ENCODE assay signal across 1 cellular context in the genomic region with DNA sequence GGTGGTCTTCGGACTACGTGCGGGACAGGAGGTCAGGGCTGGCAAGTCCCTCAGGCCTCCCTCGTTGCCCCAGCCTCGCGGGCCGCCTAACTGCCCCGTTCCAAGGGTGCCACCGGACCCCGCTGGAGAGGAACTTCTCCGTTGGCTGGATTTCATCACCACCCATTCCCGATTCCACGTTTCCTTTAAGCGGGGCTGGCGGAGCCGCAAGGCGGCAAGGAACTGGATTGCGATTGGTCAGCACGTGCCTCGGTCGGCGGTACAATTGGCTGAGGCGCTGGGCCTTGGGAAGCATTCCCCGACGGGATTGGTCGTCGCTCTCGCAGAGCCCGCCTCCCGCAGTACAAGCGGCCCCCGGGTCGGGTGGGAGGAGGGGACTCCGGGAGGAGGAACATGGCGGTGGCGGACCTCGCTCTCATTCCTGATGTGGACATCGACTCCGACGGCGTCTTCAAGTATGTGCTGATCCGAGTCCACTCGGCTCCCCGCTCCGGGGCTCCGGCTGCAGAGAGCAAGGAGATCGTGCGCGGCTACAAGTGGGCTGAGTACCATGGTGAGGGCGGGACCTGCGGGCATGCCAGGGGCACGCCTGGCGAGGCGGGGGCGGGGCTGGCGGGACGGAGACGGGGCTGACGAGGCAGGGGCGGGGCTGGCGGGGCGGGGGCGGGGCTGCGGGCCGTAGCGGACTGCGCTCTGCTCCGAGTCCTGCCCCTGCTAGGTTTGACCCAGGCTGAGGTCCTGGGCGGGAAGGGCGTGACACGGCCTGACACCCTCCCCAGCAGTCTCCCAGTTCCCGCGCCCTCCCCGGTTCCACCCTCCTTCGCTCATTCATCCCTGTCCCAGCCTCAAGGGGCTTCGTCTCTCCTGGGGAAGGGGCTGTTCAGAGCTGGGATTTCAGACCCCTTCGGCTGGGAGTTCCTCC.
TF ChIP-seq lines count a peak whose summit lies in the region.

A gene (plus strand): TSS at position 372 of the 922 bp plus-strand sequence. CDS start 22 bp downstream, at position 394.

TF ChIP-seq in K562, 482 proteins besides CTCF, POLR2A, EP300 and RAD21 (continued from another document):
- TF ChIP-seq, protein P1, sequence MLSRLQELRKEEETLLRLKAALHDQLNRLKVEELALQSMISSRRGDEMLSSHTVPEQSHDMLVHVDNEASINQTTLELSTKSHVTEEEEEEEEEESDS (CRISPR knock-in tag; IDR thresholded peaks at IDR 0.05), result no peak
- TF ChIP-seq PHF21A (IDR thresholded peaks at IDR 0.05; ENCODE audit: borderline replicate concordance, low read depth), result peak; percentile 88
- TF ChIP-seq NFXL1 (CRISPR knock-in tag; IDR thresholded peaks at IDR 0.05), result no peak
- TF ChIP-seq RBM15 (IDR thresholded peaks at IDR 0.05; ENCODE audit: insufficient read depth, low read length), result no peak
- TF ChIP-seq, protein P2, sequence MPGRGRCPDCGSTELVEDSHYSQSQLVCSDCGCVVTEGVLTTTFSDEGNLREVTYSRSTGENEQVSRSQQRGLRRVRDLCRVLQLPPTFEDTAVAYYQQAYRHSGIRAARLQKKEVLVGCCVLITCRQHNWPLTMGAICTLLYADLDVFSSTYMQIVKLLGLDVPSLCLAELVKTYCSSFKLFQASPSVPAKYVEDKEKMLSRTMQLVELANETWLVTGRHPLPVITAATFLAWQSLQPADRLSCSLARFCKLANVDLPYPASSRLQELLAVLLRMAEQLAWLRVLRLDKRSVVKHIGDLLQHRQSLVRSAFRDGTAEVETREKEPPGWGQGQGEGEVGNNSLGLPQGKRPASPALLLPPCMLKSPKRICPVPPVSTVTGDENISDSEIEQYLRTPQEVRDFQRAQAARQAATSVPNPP (IDR thresholded peaks at IDR 0.05; ENCODE audit: borderline replicate concordance, insufficient read depth, insufficient read length), result no peak
- TF ChIP-seq, protein P3, sequence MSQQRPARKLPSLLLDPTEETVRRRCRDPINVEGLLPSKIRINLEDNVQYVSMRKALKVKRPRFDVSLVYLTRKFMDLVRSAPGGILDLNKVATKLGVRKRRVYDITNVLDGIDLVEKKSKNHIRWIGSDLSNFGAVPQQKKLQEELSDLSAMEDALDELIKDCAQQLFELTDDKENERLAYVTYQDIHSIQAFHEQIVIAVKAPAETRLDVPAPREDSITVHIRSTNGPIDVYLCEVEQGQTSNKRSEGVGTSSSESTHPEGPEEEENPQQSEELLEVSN (IDR thresholded peaks at IDR 0.05; ENCODE audit: borderline replicate concordance in 1 of 2, extremely low read depth in 1 of 2, insufficient read depth in 1 of 2, insufficient read length in 1 of 2, low read depth in 1 of 2, low read length in 1 of 2, poor library complexity in 1 of 2, severe bottlenecking in 1 of 2), result peak; percentile 81 to 83
- 0 out of 2 replicates have a peak, but pooled peaks have one; percentile 48 for TF ChIP-seq ZNF589 (CRISPR knock-in tag; IDR thresholded peaks at IDR 0.05; ENCODE audit: low read depth)
- no peak for TF ChIP-seq ZNF140 (CRISPR knock-in tag; IDR thresholded peaks at IDR 0.05)
- TF ChIP-seq RFX7 (CRISPR knock-in tag; IDR thresholded peaks at IDR 0.05), result no peak
- no peak for TF ChIP-seq HNRNPUL1 (IDR thresholded peaks at IDR 0.05; ENCODE audit: low read length)
